In genomic region chr12:108332791-108333382, GRCh38 we compare ENCODE assay signal across 11 cellular contexts. TPM values are rescaled to one million over a fixed set of nuclear protein-coding genes. Genes with fewer than 3 reads are reported as not detected.
DNase-seq lines count a peak whose midpoint lies in the region; ATAC-seq and TF ChIP-seq lines count a peak whose summit lies in the region.
"Had no signal": no experiment of that assay in that cellular context is flagged by ENCODE, and none has a peak within 500 bp of the region (broad histone marks: within the 10 kb centered on the region; RNA-seq: fewer than 3 reads in every experiment).

No MANE protein-coding gene starts in this region.

- ATAC-seq in esophagus mucosa (peak; percentile 32), HG02840 (IDR thresholded peaks at IDR 0.05; ENCODE audit: low FRiP score, unreplicated experiment) (no peak), HG02870 (IDR thresholded peaks at IDR 0.05; ENCODE audit: unreplicated experiment) (no peak)
- ATAC-seq: Panc1 had no signal

- H3K9me3 ChIP-seq in osteoblast (ENCODE audit: low read depth, low read length), result peaks cover 1% of the 10 kb centered on the region

- peaks cover 12% of the 10 kb centered on the region for H3K36me3 ChIP-seq in osteoblast (ENCODE audit: insufficient read depth, low read length)

- H2AFZ ChIP-seq in osteoblast (ENCODE audit: low read length), result no peak overlapping the region

- no peak for TF ChIP-seq CTCF in osteoblast (IDR thresholded peaks at IDR 0.05; ENCODE audit: extremely low read depth, low read depth, low read length)

- peaks cover 35% of the 10 kb centered on the region for H3K4me1 ChIP-seq in osteoblast (ENCODE audit: insufficient read depth, low read length)

- H3K79me2 ChIP-seq in osteoblast (ENCODE audit: insufficient read depth, low read length), result peaks cover 4% of the 10 kb centered on the region

- no peaks in the 10 kb centered on the region for H4K20me1 ChIP-seq in osteoblast (ENCODE audit: insufficient read depth, low read length)

- no peak overlapping the region for H3K4me2 ChIP-seq in osteoblast (ENCODE audit: insufficient read depth, low read length)

- DNase-seq in C1 segment of cervical spinal cord (lab: John Stamatoyannopoulos, UW) (peak in 8 of 14 donors; percentile 8 to 59 (median 47)), NCI-H82 treated with DMSO at 0.1 percent for 48 hours (lab: John Stamatoyannopoulos, UW; ENCODE audit: unreplicated experiment) (peak; percentile 11), osteoblast (ENCODE audit: insufficient read length, low spot score, missing footprints) (peak; percentile 75), GM19238 (ENCODE audit: insufficient read length, low spot score) (no peak)
- no peak for DNase-seq in central memory CD4-positive, alpha-beta T cell
- DNase-seq: activated CD4-positive, alpha-beta T cell treated with anti-CD3 and anti-CD28 coated beads for 4 hours had no signal

- H3K27ac ChIP-seq in osteoblast (ENCODE audit: low read depth, low read length), result peak overlapping the region; percentile 58
- H3K27ac ChIP-seq: C4-2B had no signal

- no peak overlapping the region for H3K4me3 ChIP-seq in osteoblast (ENCODE audit: insufficient read depth, low read length)

- H3K27me3 ChIP-seq in osteoblast (ENCODE audit: insufficient read depth, low read length), result no peaks in the 10 kb centered on the region

RNA-seq across cellular contexts. Expression of gene CMKLR1, which starts 6.2 kb away (rescaled TPM):
- total RNA-seq in esophagus mucosa (0.56 TPM), osteoblast (6.8 and 9.8 TPM in 2 replicates)

Comparison
In these comparisons a context has a peak if more than half of its experiments do, and no peak if none do; other contexts are left out.
1. DNase-seq: peak in C1 segment of cervical spinal cord (8 of 14), NCI-H82 treated with DMSO at 0.1 percent for 48 hours (single experiment) and osteoblast (single experiment); none in GM19238 (single experiment) and central memory CD4-positive, alpha-beta T cell (single experiment).